9 cellular contexts compared by ENCODE assay signal in genomic region chr13:26929971-26930730, GRCh38.
A peak's percentile ranks its signal among the peaks of the same experiment; 100 is the strongest.
DNase-seq lines count a peak whose midpoint lies in the region; ATAC-seq and TF ChIP-seq lines count a peak whose summit lies in the region.
"Had no signal": no experiment of that assay in that cellular context is flagged by ENCODE, and none has a peak within 500 bp of the region (broad histone marks: within the 10 kb centered on the region; RNA-seq: fewer than 3 reads in every experiment).

No MANE protein-coding gene starts in this region.

- no peaks in the 10 kb centered on the region for H3K9me3 Mint-ChIP-seq in activated CD4-positive, alpha-beta memory T cell treated with anti-CD3 and anti-CD28 coated beads, Interleukin-2, amount 10 ng/mL, durations not matched to agents 7 days and 5 days

- no peak overlapping the region for H3K27ac Mint-ChIP-seq in activated CD4-positive, alpha-beta memory T cell treated with anti-CD3 and anti-CD28 coated beads, Interleukin-2, amount 10 ng/mL, durations not matched to agents 7 days and 5 days

- H3K9me2 ChIP-seq in DOHH2 (replicated peaks; ENCODE audit: control insufficient read depth, low read length): no peaks in the 10 kb centered on the region

- H3K4me2 ChIP-seq in DOHH2 (ENCODE audit: low read length): peak overlapping the region; percentile 46

- peaks cover 2% of the 10 kb centered on the region; the same call in 1 of the 2 replicates for H3K27me3 ChIP-seq in DOHH2 (ENCODE audit: control insufficient read depth, low read length)

- no peaks in the 10 kb centered on the region for H4K20me1 ChIP-seq in DOHH2 (ENCODE audit: control insufficient read depth, insufficient read depth, low read depth, low read length)

- peak; percentile 92 for TF ChIP-seq CTCF in DOHH2 (IDR thresholded peaks at IDR 0.05; ENCODE audit: low read depth, low read length, poor library complexity, severe bottlenecking)

- CTCF ChIA-PET in activated CD4-positive, alpha-beta memory T cell treated with anti-CD3 and anti-CD28 coated beads, Interleukin-2, amount 10 ng/mL, durations not matched to agents 7 days and 5 days (lab: Charles Lee): interaction anchor here (0.6 to 3.0 kb wide), 16 partner anchors 10 to 448 kb away, joined by 3 to 15 read pairs (median 4); no protein-coding TSS in a partner anchor

- no peak overlapping the region for H3K4me3 ChIP-seq in DOHH2 (ENCODE audit: low read length)

- DNase-seq in HK-2 (ENCODE audit: unreplicated experiment) (peak; percentile 65), NCI-H82 (lab: John Stamatoyannopoulos, UW) (peak; percentile 90), lung microvascular endothelial cell (ENCODE audit: low read depth in 2 of 2) (peak; percentile 58 to 64)
- peak; percentile 65 for DNase-seq in activated CD4-positive, alpha-beta memory T cell treated with anti-CD3 and anti-CD28 coated beads, Interleukin-2, amount 10 ng/mL, durations not matched to agents 7 days and 5 days
- peak; percentile 64 for DNase-seq in effector CD8-positive, alpha-beta T cell (lab: John Stamatoyannopoulos, UW)
- peak; percentile 43 for DNase-seq in stimulated activated CD8-positive, alpha-beta memory T cell treated with anti-CD3 and anti-CD28 coated beads, Interleukin-12 subunit alpha, Interleukin-12 subunit beta, amount 100 ng/mL, for 4 hours (ENCODE audit: low read depth)

- H3K9me3 ChIP-seq in DOHH2 (ENCODE audit: control insufficient read depth, insufficient read depth, low read length): no peaks in the 10 kb centered on the region

- no peaks in the 10 kb centered on the region for H3K79me2 ChIP-seq in DOHH2 (ENCODE audit: control insufficient read depth, low read length)

- POLR2A ChIA-PET in activated CD4-positive, alpha-beta memory T cell treated with anti-CD3 and anti-CD28 coated beads, Interleukin-2, amount 10 ng/mL, durations not matched to agents 7 days and 5 days (lab: Charles Lee): no interaction called here

- no peak overlapping the region for H3K27ac ChIP-seq in DOHH2 (ENCODE audit: low read depth, low read length)
- H3K27ac ChIP-seq: epithelial cell of prostate had no signal

- ATAC-seq in GM21423 (IDR thresholded peaks at IDR 0.05; ENCODE audit: unreplicated experiment): no peak

- H3K27me3 Mint-ChIP-seq in activated CD4-positive, alpha-beta memory T cell treated with anti-CD3 and anti-CD28 coated beads, Interleukin-2, amount 10 ng/mL, durations not matched to agents 7 days and 5 days: peaks cover 9% of the 10 kb centered on the region

- H3K4me1 Mint-ChIP-seq in activated CD4-positive, alpha-beta memory T cell treated with anti-CD3 and anti-CD28 coated beads, Interleukin-2, amount 10 ng/mL, durations not matched to agents 7 days and 5 days: peaks cover 4% of the 10 kb centered on the region

- H3F3A ChIP-seq in DOHH2 (ENCODE audit: control insufficient read depth, insufficient read depth): no peaks in the 10 kb centered on the region

- H3K4me3 Mint-ChIP-seq in activated CD4-positive, alpha-beta memory T cell treated with anti-CD3 and anti-CD28 coated beads, Interleukin-2, amount 10 ng/mL, durations not matched to agents 7 days and 5 days: no peak overlapping the region

- 0 out of 2 replicates have a peak, but pooled peaks cover 3% of the 10 kb centered on the region for H3K4me1 ChIP-seq in DOHH2 (ENCODE audit: control insufficient read depth, low read length)

- H3K36me3 ChIP-seq in DOHH2 (ENCODE audit: control insufficient read depth, low read length): no peaks in the 10 kb centered on the region

- no peaks in the 10 kb centered on the region for H3K36me3 Mint-ChIP-seq in activated CD4-positive, alpha-beta memory T cell treated with anti-CD3 and anti-CD28 coated beads, Interleukin-2, amount 10 ng/mL, durations not matched to agents 7 days and 5 days (ENCODE audit: low read depth)
